23 cellular contexts compared by ENCODE assay signal in genomic region chr2:30590407-30590806, GRCh38.
"Had no signal": no experiment of that assay in that cellular context is flagged by ENCODE, and none has a peak within 500 bp of the region (broad histone marks: within the 10 kb centered on the region; RNA-seq: fewer than 3 reads in every experiment).

No MANE protein-coding gene starts in this region.

- H3K4me3 ChIP-seq: coronary artery, dorsolateral prefrontal cortex, esophagus muscularis mucosa, gastroesophageal sphincter, heart left ventricle, hepatocyte, left ventricle myocardium inferior, lower lobe of right lung, mucosa of descending colon had no signal

- ATAC-seq: foreskin keratinocyte; gastroesophageal sphincter; left colon; left lobe of liver; lower lobe of right lung; mucosa of descending colon; naive thymus-derived CD8-positive, alpha-beta T cell had no signal

- H3K79me2 ChIP-seq: hepatocyte had no signal

- DNase-seq: dermis blood vessel endothelial cell; dorsolateral prefrontal cortex; effector CD4-positive, alpha-beta T cell; effector memory CD4-positive, alpha-beta T cell; foreskin keratinocyte; heart left ventricle; hypothalamus; immature natural killer cell; islet precursor cell; kidney; kidney glomerular epithelial cell; left colon; left ventricle myocardium inferior; lower lobe of right lung; mesenchymal stem cell; mucosa of descending colon; naive B cell; naive thymus-derived CD8-positive, alpha-beta T cell had no signal

- H3K27me3 ChIP-seq: dorsolateral prefrontal cortex, esophagus muscularis mucosa, foreskin keratinocyte, gastroesophageal sphincter, heart left ventricle, hepatocyte had no signal

- H3K9me3 ChIP-seq: esophagus muscularis mucosa, gastroesophageal sphincter, heart left ventricle, left ventricle myocardium inferior, lower lobe of right lung, mucosa of descending colon had no signal

- H2AFZ ChIP-seq: hepatocyte had no signal

- H3K36me3 ChIP-seq: esophagus muscularis mucosa, gastroesophageal sphincter, left ventricle myocardium inferior, lower lobe of right lung had no signal

- H3K4me1 ChIP-seq: foreskin keratinocyte, lower lobe of right lung had no signal

- H3K4me2 ChIP-seq: hepatocyte had no signal

- H3K27ac ChIP-seq: coronary artery, dorsolateral prefrontal cortex, foreskin keratinocyte, hepatocyte, lower lobe of right lung had no signal
